ENCODE assay signal across 14 cellular contexts in the genomic region with DNA sequence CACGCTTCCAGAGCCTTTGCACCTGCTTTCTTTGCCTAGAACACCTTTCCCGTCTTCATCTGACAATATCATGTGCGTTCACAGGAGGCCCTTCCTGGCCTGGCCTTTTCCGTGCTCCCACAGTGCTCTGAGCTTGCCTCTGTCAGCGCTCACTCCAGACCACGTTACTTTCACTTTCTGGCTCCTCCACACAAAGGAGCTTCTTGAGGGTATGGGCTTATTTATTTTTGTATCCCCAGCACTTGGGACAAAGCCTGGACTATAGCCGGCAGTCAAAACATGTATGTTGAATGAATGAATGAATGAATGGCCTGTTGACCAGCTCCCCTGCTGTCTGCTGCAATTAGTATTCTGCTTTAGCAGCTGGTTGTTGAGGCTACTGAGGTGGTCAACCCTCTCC. TPM values are rescaled to one million over a fixed set of nuclear protein-coding genes. Genes with fewer than 3 reads are reported as not detected.
DNase-seq lines count a peak whose midpoint lies in the region; ATAC-seq and TF ChIP-seq lines count a peak whose summit lies in the region.
"Had no signal": no experiment of that assay in that cellular context is flagged by ENCODE, and none has a peak within 500 bp of the region (broad histone marks: within the 10 kb centered on the region; RNA-seq: fewer than 3 reads in every experiment).

No MANE protein-coding gene starts in this region.

- H3K9me3 ChIP-seq in upper lobe of right lung = no peaks in the 10 kb centered on the region
- H3K9me3 ChIP-seq: esophagus squamous epithelium, neutrophil had no signal

- peaks cover 11% of the 10 kb centered on the region for H3K4me1 ChIP-seq in upper lobe of right lung

- ATAC-seq in left ventricle myocardium superior = peak; percentile 50
- no peak for ATAC-seq in Right ventricle myocardium superior (ENCODE audit: poor library complexity)
- ATAC-seq in upper lobe of right lung = peak; percentile 45
- ATAC-seq in GM21619 (IDR thresholded peaks at IDR 0.05; ENCODE audit: unreplicated experiment) = no peak
- no peak for ATAC-seq in GM21717 (IDR thresholded peaks at IDR 0.05; ENCODE audit: unreplicated experiment)

- H3K4me3 ChIP-seq in upper lobe of right lung = peak overlapping the region; percentile 11
- H3K4me3 ChIP-seq: esophagus squamous epithelium had no signal

- TF ChIP-seq CTCF in upper lobe of right lung (IDR thresholded peaks at IDR 0.05) = no peak

- H3K27me3 ChIP-seq in upper lobe of right lung = peaks cover 26% of the 10 kb centered on the region

- H3K27ac ChIP-seq in upper lobe of right lung = no peak overlapping the region
- H3K27ac ChIP-seq: esophagus squamous epithelium, neutrophil had no signal

- DNase-seq in left ventricle myocardium superior (no peak), Right ventricle myocardium superior (no peak), dermis blood vessel endothelial cell (peak; percentile 37), lung microvascular endothelial cell (ENCODE audit: low read depth in 2 of 2) (peak; percentile 22 to 62), upper lobe of right lung (no peak), kidney glomerular epithelial cell (lab: John Stamatoyannopoulos, UW) (no peak)
- DNase-seq: activated naive CD8-positive, alpha-beta T cell treated with anti-CD3 and anti-CD28 coated beads for 36 hours; esophagus squamous epithelium; GOT3; NCI-H1092; NCI-H2171 treated with DMSO at 0.1 percent for 48 hours had no signal

- H3K36me3 ChIP-seq in upper lobe of right lung = peaks cover 11% of the 10 kb centered on the region

- intact Hi-C loops in left ventricle myocardium superior (cut with micrococcal nuclease) (no loop called here), Right ventricle myocardium superior (cut with DNase I) (no loop called here), upper lobe of right lung (cut with DNase I) (no loop called here)

RNA-seq across cellular contexts. Expression of a gene that starts 11.1 kb away (rescaled TPM):
- total RNA-seq in left ventricle myocardium superior (0.17 TPM), Right ventricle myocardium superior (not detected), dermis blood vessel endothelial cell (0.14 and 0.34 TPM in 2 replicates), lung microvascular endothelial cell (under 0.01 TPM in 2 replicates), upper lobe of right lung (0.26 TPM)
- total RNA-seq: activated naive CD8-positive, alpha-beta T cell treated with anti-CD3 and anti-CD28 coated beads for 36 hours; esophagus squamous epithelium had no signal

RNA-seq across cellular contexts. Expression of a gene that starts 38.0 kb away (rescaled TPM):
- total RNA-seq in left ventricle myocardium superior (8.2 TPM), Right ventricle myocardium superior (6.7 TPM), dermis blood vessel endothelial cell (19.1 and 53.5 TPM in 2 replicates), lung microvascular endothelial cell (10.2 and 16.3 TPM in 2 replicates), upper lobe of right lung (17.9 TPM)
- total RNA-seq: activated naive CD8-positive, alpha-beta T cell treated with anti-CD3 and anti-CD28 coated beads for 36 hours had no signal

Comparison
In these comparisons a context has a peak if more than half of its experiments do, and no peak if none do; other contexts are left out.
1. ATAC-seq: peak in left ventricle myocardium superior (single experiment) and upper lobe of right lung (single experiment); none in Right ventricle myocardium superior (single experiment), GM21619 (single experiment) and GM21717 (single experiment).
2. DNase-seq: peak in dermis blood vessel endothelial cell (single experiment) and lung microvascular endothelial cell (2 of 2); none in left ventricle myocardium superior (single experiment), Right ventricle myocardium superior (single experiment), upper lobe of right lung (single experiment) and kidney glomerular epithelial cell (single experiment).